In genomic region chr17:57638284-57638683, GRCh38 we compare ENCODE assay signal across 21 cellular contexts.
DNase-seq lines count a peak whose midpoint lies in the region; ATAC-seq, FAIRE-seq and TF ChIP-seq lines count a peak whose summit lies in the region.
"Had no signal": no experiment of that assay in that cellular context is flagged by ENCODE, and none has a peak within 500 bp of the region (broad histone marks: within the 10 kb centered on the region; RNA-seq: fewer than 3 reads in every experiment).

No MANE protein-coding gene starts in this region.

- TF ChIP-seq RAD21 in HepG2 (CRISPR knock-in tag; IDR thresholded peaks at IDR 0.05): no peak

- H3K4me3 ChIP-seq in HepG2 (replicated peaks in 1 of 3; ENCODE audit: insufficient read depth in 1 of 3, low read depth in 2 of 3, low read length in 3 of 3): no peak overlapping the region
- H3K4me3 ChIP-seq in right lobe of liver: no peak overlapping the region
- H3K4me3 ChIP-seq: GM23338 had no signal

- no peak overlapping the region for H3K9ac ChIP-seq in HepG2 (ENCODE audit: insufficient read depth, low read depth, low read length)

- DNase-seq in HepG2 (ENCODE audit: low spot score): no peak
- DNase-seq in right lobe of liver: no peak
- no peak for DNase-seq in caudate nucleus (lab: John Stamatoyannopoulos, UW)
- DNase-seq in neural crest cell (ENCODE audit: low read depth, low spot score): no peak
- DNase-seq in left lobe of liver (ENCODE audit: low spot score): no peak
- DNase-seq: AML-193, GDM1, HCEC 1CT, Kasumi-1, NCI-H1105 treated with DMSO at 0.1 percent for 48 hours, NCI-H1694, NCI-H2227 treated with DMSO at 0.1 percent for 48 hours, NCI-H82 had no signal

- H2AFZ ChIP-seq in HepG2 (ENCODE audit: low read length): no peak overlapping the region
- H2AFZ ChIP-seq: GM23338 had no signal

- peaks cover 14% of the 10 kb centered on the region for H3K36me3 Mint-ChIP-seq in neural crest cell (ENCODE audit: low read depth)

- H3K27me3 ChIP-seq in HepG2 (ENCODE audit: control insufficient read depth in 1 of 2, insufficient read depth in 2 of 2, low read length in 2 of 2) (no peaks in the 10 kb centered on the region), right lobe of liver (no peaks in the 10 kb centered on the region)

- no peak for TF ChIP-seq EP300 in HepG2 (IDR thresholded peaks at IDR 0.05; ENCODE audit: low read depth in 2 of 2, low read length in 2 of 2)
- TF ChIP-seq EP300 in HepG2 (CRISPR knock-in tag; IDR thresholded peaks at IDR 0.05; ENCODE audit: borderline replicate concordance): no peak

- peaks cover 16% of the 10 kb centered on the region for H3K4me1 Mint-ChIP-seq in neural crest cell

- peak overlapping the region; percentile 43 for H3K27ac Mint-ChIP-seq in neural crest cell (ENCODE audit: unreplicated experiment)
- H3K27ac Mint-ChIP-seq: GM23338 had no signal

- H3K27ac ChIP-seq in HepG2 (ENCODE audit: extremely low read length, insufficient read depth, low read length) (no peak overlapping the region), right lobe of liver (no peak overlapping the region), caudate nucleus (ENCODE audit: low read depth, low read length) (peak overlapping the region; percentile 40)
- H3K27ac ChIP-seq: 22Rv1, C4-2B, HL-60 had no signal

- POLR2A ChIA-PET in HepG2 (lab: Yijun Ruan, JAX): no interaction called here

- WGBS in HepG2 (ENCODE audit: low lambda C conversion rate): 91% methylated on average over 8 of the region's 8 CpGs
- WGBS in right lobe of liver (ENCODE audit: insufficient coverage, low coverage, low lambda C conversion rate, missing lambda C conversion rate): 93% methylated on average over 3 of the region's 8 CpGs

- H3K36me3 ChIP-seq in HepG2 (replicated peaks in 1 of 2; ENCODE audit: control insufficient read depth in 1 of 2, insufficient read depth in 2 of 2, low read length in 2 of 2): peaks cover 40 to 70% of the 10 kb centered on the region in 2 experiments
- no peaks in the 10 kb centered on the region for H3K36me3 ChIP-seq in right lobe of liver

- intact Hi-C loops in HepG2 (cut with micrococcal nuclease; ENCODE audit: unreplicated experiment): no loop called here
- intact Hi-C loops in right lobe of liver (cut with DNase I): no loop called here

- no peak for FAIRE-seq in HepG2 (lab: Jason Lieb, UNC)

- H3K9me3 Mint-ChIP-seq in neural crest cell: no peaks in the 10 kb centered on the region
- H3K9me3 Mint-ChIP-seq: GM23338 had no signal

- ATAC-seq in HepG2 (no peak), right lobe of liver (no peak), GM21447 (IDR thresholded peaks at IDR 0.05; ENCODE audit: unreplicated experiment) (no peak), GM18907 (IDR thresholded peaks at IDR 0.05; ENCODE audit: unreplicated experiment) (no peak), HG02973 (IDR thresholded peaks at IDR 0.05; ENCODE audit: unreplicated experiment) (no peak), left lobe of liver (no peak)
- ATAC-seq: GM23338, Panc1 had no signal

- peaks cover 6% of the 10 kb centered on the region; the same call in 1 of the 2 replicates for H4K20me1 ChIP-seq in HepG2 (ENCODE audit: insufficient read depth, low read length)

- no TSS peak for BruUV-seq in HepG2 (replicated peaks; lab: Mats Ljungman, UMichigan)

- in situ Hi-C loops in HepG2 (cut with HindIII; ENCODE audit: extremely low pct_ligation_motif_present, low pct_unique_long_range_greater_than_20kb): no loop called here

- no peaks in the 10 kb centered on the region for H3K4me1 ChIP-seq in HepG2 (ENCODE audit: insufficient read depth, low read length)
- no peaks in the 10 kb centered on the region for H3K4me1 ChIP-seq in right lobe of liver

- H3K9me3 ChIP-seq in HepG2 (ENCODE audit: low read length): no peaks in the 10 kb centered on the region
- H3K9me3 ChIP-seq in right lobe of liver: no peaks in the 10 kb centered on the region

- no peaks in the 10 kb centered on the region for H3K27me3 Mint-ChIP-seq in neural crest cell (ENCODE audit: low read depth)

- no peak overlapping the region for H3K4me3 Mint-ChIP-seq in neural crest cell
- H3K4me3 Mint-ChIP-seq: GM23338 had no signal

- H3K79me2 ChIP-seq in HepG2 (ENCODE audit: insufficient read depth, low read length): no peaks in the 10 kb centered on the region

- CTCF ChIA-PET in HepG2 (lab: Yijun Ruan, JAX; ENCODE audit: low intra/inter-chr PET ratio, low total read pairs): no interaction called here

- TF ChIP-seq POLR2A in HepG2 (IDR thresholded peaks at IDR 0.05; ENCODE audit: insufficient read depth in 1 of 2, low read depth in 2 of 2, low read length in 2 of 2): no peak
- no peak for TF ChIP-seq POLR2A in right lobe of liver (IDR thresholded peaks at IDR 0.05)

- H3K4me2 ChIP-seq in HepG2 (ENCODE audit: low read depth, low read length): no peak overlapping the region
- H3K4me2 ChIP-seq: GM23338 had no signal

- TF ChIP-seq CTCF in HepG2 (CRISPR knock-in tag; IDR thresholded peaks at IDR 0.05) (no peak), right lobe of liver (IDR thresholded peaks at IDR 0.05) (no peak), neural crest cell (conservative IDR thresholded peaks at IDR 0.05) (no peak)

TF ChIP-seq in HepG2, 621 proteins besides CTCF, POLR2A, EP300 and RAD21:
- TF ChIP-seq HMGXB3 (CRISPR knock-in tag; IDR thresholded peaks at IDR 0.05; ENCODE audit: borderline replicate concordance) (no peak), ZNF891 (CRISPR knock-in tag; IDR thresholded peaks at IDR 0.05) (0 out of 2 replicates have a peak, but pooled peaks have one; percentile 25)
TF ChIP-seq in HepG2: peak in this region for 1.
